In genomic region chrX:43836435-43837184, GRCh38 we compare ENCODE assay signal across 8 cellular contexts. TPM values are rescaled to one million over a fixed set of nuclear protein-coding genes. Genes with fewer than 3 reads are reported as not detected.
DNase-seq lines count a peak whose midpoint lies in the region; ATAC-seq, FAIRE-seq and TF ChIP-seq lines count a peak whose summit lies in the region.

No MANE protein-coding gene starts in this region.

- dilution Hi-C loops in endothelial cell of umbilical vein (cut with MboI; ENCODE audit: extremely low pct_ligation_motif_present, low sequenced_read_pairs): no loop called here

- H3K36me3 ChIP-seq in endothelial cell of umbilical vein (ENCODE audit: control insufficient read depth in 2 of 2, extremely low read depth in 1 of 2, insufficient read depth in 2 of 2, low read length in 2 of 2): no peaks in the 10 kb centered on the region

- peak; percentile 1 for DNase-seq in SKM-1 (lab: John Stamatoyannopoulos, UW; ENCODE audit: unreplicated experiment)
- DNase-seq in SKM-1 treated with dmso at 0.1 percent for 144 hours (lab: John Stamatoyannopoulos, UW; ENCODE audit: unreplicated experiment): no peak
- DNase-seq in NCI-H774 (lab: John Stamatoyannopoulos, UW): peak; percentile 10
- DNase-seq in endothelial cell of umbilical vein (ENCODE audit: low read depth, low spot score): peak; percentile 35
- no peak for DNase-seq in retinal pigment epithelial cell (ENCODE audit: low read depth)
- no peak for DNase-seq in posterior vena cava (ENCODE audit: low spot score)
- DNase-seq in COLO668 (lab: John Stamatoyannopoulos, UW; ENCODE audit: unreplicated experiment): no peak

- no peak for TF ChIP-seq POLR2A in endothelial cell of umbilical vein (IDR thresholded peaks at IDR 0.05; ENCODE audit: low read depth, low read length)

- TF ChIP-seq CTCF in endothelial cell of umbilical vein (IDR thresholded peaks at IDR 0.05; ENCODE audit: extremely low read depth in 1 of 2, insufficient read depth in 1 of 2, low read depth in 1 of 2, low read length in 2 of 2) (peak; percentile 4 to 10), retinal pigment epithelial cell (conservative IDR thresholded peaks at IDR 0.05; ENCODE audit: low read depth, low read length) (peak; percentile 68)

- no peaks in the 10 kb centered on the region for H3K9me1 ChIP-seq in endothelial cell of umbilical vein (replicated peaks; ENCODE audit: control insufficient read depth, extremely low read depth, insufficient read depth, low read length)

- peaks cover 0 to 1% of the 10 kb centered on the region in 2 experiments for H3K27me3 ChIP-seq in endothelial cell of umbilical vein (ENCODE audit: control insufficient read depth in 2 of 2, insufficient read depth in 2 of 2, low read length in 2 of 2)

- no peak overlapping the region for H2AFZ ChIP-seq in endothelial cell of umbilical vein (ENCODE audit: low read depth, low read length)

- POLR2A ChIA-PET in endothelial cell of umbilical vein (lab: Charles Lee): no interaction called here

- no peaks in the 10 kb centered on the region for H3K9me3 ChIP-seq in endothelial cell of umbilical vein (replicated peaks; ENCODE audit: control insufficient read depth, insufficient read depth, low read length)

- no peaks in the 10 kb centered on the region for H3K4me1 ChIP-seq in endothelial cell of umbilical vein (ENCODE audit: control insufficient read depth, extremely low read depth, insufficient read depth, low read length)

- H4K20me1 ChIP-seq in endothelial cell of umbilical vein (replicated peaks; ENCODE audit: control insufficient read depth, extremely low read depth, insufficient read depth, low read length): no peaks in the 10 kb centered on the region

- BruUV-seq in endothelial cell of umbilical vein (replicated peaks; lab: Mats Ljungman, UMichigan): no TSS peak

- H3K4me2 ChIP-seq in endothelial cell of umbilical vein (ENCODE audit: insufficient read depth, low read length): no peak overlapping the region

- H3K27ac ChIP-seq in endothelial cell of umbilical vein (ENCODE audit: insufficient read depth, low read depth, low read length): no peak overlapping the region

- no peaks in the 10 kb centered on the region for H3K79me2 ChIP-seq in endothelial cell of umbilical vein (ENCODE audit: control insufficient read depth, insufficient read depth, low read length)

- CTCF ChIA-PET in endothelial cell of umbilical vein (lab: Charles Lee): interaction anchor here (0.6 to 4.5 kb wide), 14 partner anchors 8 to 1109 kb away, joined by 3 to 52 read pairs (median 3); no protein-coding TSS in a partner anchor

- H3K4me3 ChIP-seq in endothelial cell of umbilical vein (replicated peaks in 1 of 3; ENCODE audit: insufficient read depth in 1 of 3, low read depth in 1 of 3, low read length in 3 of 3): no peak overlapping the region
- H3K4me3 ChIP-seq in retinal pigment epithelial cell (ENCODE audit: low read length): no peak overlapping the region

- FAIRE-seq in endothelial cell of umbilical vein (lab: Jason Lieb, UNC): peak; percentile 66

- ATAC-seq in HG02763 (IDR thresholded peaks at IDR 0.05; ENCODE audit: unreplicated experiment): no peak

- intact Hi-C loops in endothelial cell of umbilical vein (cut with micrococcal nuclease): loop anchor here (1.0 to 5.0 kb wide), 5 partner anchors 102 to 408 kb away; no protein-coding TSS in a partner anchor
- intact Hi-C loops in posterior vena cava (cut with DNase I): loop anchor here in 1 of 2 donors (10.0 kb wide), 1 partner anchor 98 kb away; no protein-coding TSS in a partner anchor

- H3K9ac ChIP-seq in endothelial cell of umbilical vein (replicated peaks; ENCODE audit: extremely low read depth, insufficient read depth, low read length): no peak overlapping the region

TF ChIP-seq in endothelial cell of umbilical vein, 7 proteins besides CTCF, POLR2A, EP300 and RAD21:
- no peak for TF ChIP-seq EZH2 (IDR thresholded peaks at IDR 0.05; ENCODE audit: borderline replicate concordance, low read depth, low read length, severe bottlenecking)
- no peak for TF ChIP-seq GATA2 (IDR thresholded peaks at IDR 0.05; ENCODE audit: insufficient read depth, insufficient read length, low read depth, low read length)
- TF ChIP-seq FOS (IDR thresholded peaks at IDR 0.05; ENCODE audit: borderline replicate concordance, insufficient read depth, low read length): no peak
- TF ChIP-seq POLR2AphosphoS5 (IDR thresholded peaks at IDR 0.05; ENCODE audit: insufficient read depth, low read depth, low read length): no peak
- no peak for TF ChIP-seq JUN (IDR thresholded peaks at IDR 0.05; ENCODE audit: borderline replicate concordance, insufficient read depth, insufficient read length, low read depth)
- TF ChIP-seq MAX (IDR thresholded peaks at IDR 0.05; ENCODE audit: insufficient read depth, insufficient read length): no peak
- no peak for TF ChIP-seq MYC (IDR thresholded peaks at IDR 0.05; ENCODE audit: low read depth, low read length)

RNA-seq across cellular contexts. Expression of gene MAOB, which starts 45.6 kb away (rescaled TPM):
- total RNA-seq in endothelial cell of umbilical vein (not detected in 2 replicates), posterior vena cava (10 to 100 TPM; 41.5 to 69.9 TPM)
- not detected in 2 replicates for polyA plus RNA-seq in endothelial cell of umbilical vein
- not detected in 2 replicates for polyA plus RNA-seq in endothelial cell of umbilical vein (2011; cell fraction: cytosol; rRNA removed)
- not detected in 2 replicates for polyA plus RNA-seq in endothelial cell of umbilical vein (2011; cell fraction: nucleus; rRNA removed)
- not detected in 2 replicates for polyA plus RNA-seq in endothelial cell of umbilical vein (2012)
- polyA minus RNA-seq in endothelial cell of umbilical vein: not detected in 2 replicates
- 3.3 TPM for polyA minus RNA-seq in endothelial cell of umbilical vein (2011; cell fraction: cytosol; rRNA and poly(A)+ RNA removed)
- polyA minus RNA-seq in endothelial cell of umbilical vein (2011; cell fraction: nucleus; rRNA and poly(A)+ RNA removed): not detected in 2 replicates

Comparison
In these comparisons a context has a peak if more than half of its experiments do, and no peak if none do; other contexts are left out.
1. DNase-seq: peak in SKM-1 (single experiment), NCI-H774 (single experiment) and endothelial cell of umbilical vein (single experiment); none in SKM-1 treated with dmso at 0.1 percent for 144 hours (single experiment), retinal pigment epithelial cell (single experiment), posterior vena cava (single experiment) and COLO668 (single experiment).
2. RNA of gene MAOB, which starts 45.6 kb away (total RNA-seq): 41.5 to 69.9 TPM in posterior vena cava; not detected in endothelial cell of umbilical vein; every median in the first group is over 10 times any median in the second.